In genomic region chr1:9186082-9186859, GRCh38 we compare ENCODE assay signal across 17 cellular contexts.
"Had no signal": no experiment of that assay in that cellular context is flagged by ENCODE, and none has a peak within 500 bp of the region (broad histone marks: within the 10 kb centered on the region; RNA-seq: fewer than 3 reads in every experiment).

No MANE protein-coding gene starts in this region.

- FAIRE-seq: frontal cortex, keratinocyte had no signal

- DNase-seq: activated B cell treated with CpG ODN at 0.5 μM for 24 hours; activated CD4-positive, alpha-beta T cell treated with anti-CD3 and anti-CD28 coated beads, Interleukin-2, amount 10 ng/mL, durations not matched to agents 24 days and 14 days; activated naive CD4-positive, alpha-beta T cell; activated naive CD8-positive, alpha-beta T cell treated with anti-CD3 and anti-CD28 coated beads, Interleukin-2, amount 50 U/mL, for 24 hours; heart left ventricle; ovary; stimulated activated CD4-positive, alpha-beta T cell treated with anti-CD3 and anti-CD28 coated beads, Interleukin-12 subunit alpha, Interleukin-12 subunit beta, amount 100 ng/mL, for 4 hours; T-cell; T1000; upper lobe of right lung had no signal

- H3K36me3 ChIP-seq: heart left ventricle, left lung, ovary, upper lobe of right lung had no signal

- H3K4me3 Mint-ChIP-seq: activated B cell treated with CpG ODN at 0.5 μM for 24 hours; activated CD4-positive, alpha-beta T cell treated with anti-CD3 and anti-CD28 coated beads, Interleukin-2, amount 10 ng/mL, durations not matched to agents 24 days and 14 days; activated naive CD8-positive, alpha-beta T cell treated with anti-CD3 and anti-CD28 coated beads, Interleukin-2, amount 50 U/mL, for 24 hours; activated T-helper 1 cell treated with anti-CD3 and anti-CD28 coated beads, Interleukin-12 subunit alpha, Interleukin-12 subunit beta, Interleukin-2, Interleukin-4 antibody, amounts not matched to agents 30 ng/mL and 10 ng/mL and 1 ng/mL, durations not matched to agents 14 hours and 24 hours and 36 hours; dendritic cell treated with granulocyte-macrophage colony-stimulating factor and Interleukin-4, amounts not matched to agents 40 ng/mL and 50 ng/mL, for 4 days; natural killer cell treated with Interleukin-12 subunit alpha and Interleukin-12 subunit beta and Interleukin-15 and Interleukin-18, amount 100 ng/mL, for 72 hours; stimulated activated naive CD8-positive, alpha-beta T cell treated with anti-CD3 and anti-CD28 coated beads, Interleukin-15, Interleukin-2, amounts not matched to agents 100 ng/mL and 50 ng/mL, for 24 hours; T-cell had no signal

- H3K9me3 Mint-ChIP-seq: activated B cell treated with CpG ODN at 0.5 μM for 24 hours; activated CD4-positive, alpha-beta T cell treated with anti-CD3 and anti-CD28 coated beads, Interleukin-2, amount 10 ng/mL, durations not matched to agents 24 days and 14 days; activated naive CD8-positive, alpha-beta T cell treated with anti-CD3 and anti-CD28 coated beads, Interleukin-2, amount 50 U/mL, for 24 hours; activated T-helper 1 cell treated with anti-CD3 and anti-CD28 coated beads, Interleukin-12 subunit alpha, Interleukin-12 subunit beta, Interleukin-2, Interleukin-4 antibody, amounts not matched to agents 30 ng/mL and 10 ng/mL and 1 ng/mL, durations not matched to agents 14 hours and 24 hours and 36 hours; dendritic cell treated with granulocyte-macrophage colony-stimulating factor and Interleukin-4, amounts not matched to agents 40 ng/mL and 50 ng/mL, for 4 days; natural killer cell treated with Interleukin-12 subunit alpha and Interleukin-12 subunit beta and Interleukin-15 and Interleukin-18, amount 100 ng/mL, for 72 hours; stimulated activated naive CD8-positive, alpha-beta T cell treated with anti-CD3 and anti-CD28 coated beads, Interleukin-15, Interleukin-2, amounts not matched to agents 100 ng/mL and 50 ng/mL, for 24 hours; T-cell had no signal

- H3K27me3 ChIP-seq: ovary, upper lobe of right lung had no signal

- H3K4me3 ChIP-seq: heart left ventricle, left lung, ovary, upper lobe of right lung had no signal

- H3K36me3 Mint-ChIP-seq: natural killer cell treated with Interleukin-12 subunit alpha and Interleukin-12 subunit beta and Interleukin-15 and Interleukin-18, amount 100 ng/mL, for 72 hours; T-cell had no signal

- H3K9me3 ChIP-seq: heart left ventricle, left lung, ovary, upper lobe of right lung had no signal

- H3K27ac ChIP-seq: heart left ventricle, left lung, ovary, upper lobe of right lung had no signal

- H3K27ac Mint-ChIP-seq: activated B cell treated with CpG ODN at 0.5 μM for 24 hours; activated CD4-positive, alpha-beta T cell treated with anti-CD3 and anti-CD28 coated beads, Interleukin-2, amount 10 ng/mL, durations not matched to agents 24 days and 14 days; activated naive CD8-positive, alpha-beta T cell treated with anti-CD3 and anti-CD28 coated beads, Interleukin-2, amount 50 U/mL, for 24 hours; activated T-helper 1 cell treated with anti-CD3 and anti-CD28 coated beads, Interleukin-12 subunit alpha, Interleukin-12 subunit beta, Interleukin-2, Interleukin-4 antibody, amounts not matched to agents 30 ng/mL and 10 ng/mL and 1 ng/mL, durations not matched to agents 14 hours and 24 hours and 36 hours; dendritic cell treated with granulocyte-macrophage colony-stimulating factor and Interleukin-4, amounts not matched to agents 40 ng/mL and 50 ng/mL, for 4 days; natural killer cell treated with Interleukin-12 subunit alpha and Interleukin-12 subunit beta and Interleukin-15 and Interleukin-18, amount 100 ng/mL, for 72 hours; stimulated activated naive CD8-positive, alpha-beta T cell treated with anti-CD3 and anti-CD28 coated beads, Interleukin-15, Interleukin-2, amounts not matched to agents 100 ng/mL and 50 ng/mL, for 24 hours; T-cell had no signal
